In the genomic region with DNA sequence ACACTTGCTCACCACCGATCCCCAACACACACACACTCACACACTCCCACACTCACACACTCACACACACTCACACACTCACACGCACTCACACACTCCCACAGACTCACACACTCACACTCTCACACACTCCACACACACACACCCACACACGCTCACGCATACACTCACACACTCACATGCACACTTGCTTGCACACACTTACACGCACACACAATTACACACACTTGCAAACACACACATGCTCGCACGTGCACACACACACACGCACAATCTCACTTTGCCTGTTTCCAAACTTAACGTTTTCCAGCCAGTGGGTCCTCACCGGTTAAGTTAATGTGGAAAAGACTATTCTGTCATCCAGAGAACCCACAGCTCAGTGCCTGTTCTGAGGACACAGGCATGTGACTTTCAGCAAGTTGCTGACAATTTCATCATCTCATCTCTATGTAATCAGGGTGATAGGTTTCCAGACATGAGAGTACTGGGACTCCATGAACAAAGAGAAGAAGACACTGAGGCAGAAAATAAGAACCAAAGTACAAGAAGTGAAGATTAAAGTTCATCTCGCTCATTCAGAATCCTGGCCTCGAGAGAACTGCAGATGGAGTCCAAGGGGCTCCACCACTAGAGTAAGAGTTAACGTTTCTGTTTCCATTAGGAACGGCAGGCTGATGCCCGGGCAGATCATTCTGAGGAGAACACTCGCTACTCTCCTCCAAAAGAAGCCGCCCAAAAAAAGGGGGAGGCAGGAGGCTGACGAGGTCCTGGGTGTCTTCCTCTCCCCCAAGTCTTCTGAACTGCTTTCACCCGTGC, we compare ENCODE assay signal across 1 cellular context.
TF ChIP-seq lines count a peak whose summit lies in the region.

No MANE protein-coding gene starts in this region.

TF ChIP-seq in K562, 482 proteins besides CTCF, POLR2A, EP300 and RAD21 (continued from another document and continues in another):
- TF ChIP-seq, protein P1, sequence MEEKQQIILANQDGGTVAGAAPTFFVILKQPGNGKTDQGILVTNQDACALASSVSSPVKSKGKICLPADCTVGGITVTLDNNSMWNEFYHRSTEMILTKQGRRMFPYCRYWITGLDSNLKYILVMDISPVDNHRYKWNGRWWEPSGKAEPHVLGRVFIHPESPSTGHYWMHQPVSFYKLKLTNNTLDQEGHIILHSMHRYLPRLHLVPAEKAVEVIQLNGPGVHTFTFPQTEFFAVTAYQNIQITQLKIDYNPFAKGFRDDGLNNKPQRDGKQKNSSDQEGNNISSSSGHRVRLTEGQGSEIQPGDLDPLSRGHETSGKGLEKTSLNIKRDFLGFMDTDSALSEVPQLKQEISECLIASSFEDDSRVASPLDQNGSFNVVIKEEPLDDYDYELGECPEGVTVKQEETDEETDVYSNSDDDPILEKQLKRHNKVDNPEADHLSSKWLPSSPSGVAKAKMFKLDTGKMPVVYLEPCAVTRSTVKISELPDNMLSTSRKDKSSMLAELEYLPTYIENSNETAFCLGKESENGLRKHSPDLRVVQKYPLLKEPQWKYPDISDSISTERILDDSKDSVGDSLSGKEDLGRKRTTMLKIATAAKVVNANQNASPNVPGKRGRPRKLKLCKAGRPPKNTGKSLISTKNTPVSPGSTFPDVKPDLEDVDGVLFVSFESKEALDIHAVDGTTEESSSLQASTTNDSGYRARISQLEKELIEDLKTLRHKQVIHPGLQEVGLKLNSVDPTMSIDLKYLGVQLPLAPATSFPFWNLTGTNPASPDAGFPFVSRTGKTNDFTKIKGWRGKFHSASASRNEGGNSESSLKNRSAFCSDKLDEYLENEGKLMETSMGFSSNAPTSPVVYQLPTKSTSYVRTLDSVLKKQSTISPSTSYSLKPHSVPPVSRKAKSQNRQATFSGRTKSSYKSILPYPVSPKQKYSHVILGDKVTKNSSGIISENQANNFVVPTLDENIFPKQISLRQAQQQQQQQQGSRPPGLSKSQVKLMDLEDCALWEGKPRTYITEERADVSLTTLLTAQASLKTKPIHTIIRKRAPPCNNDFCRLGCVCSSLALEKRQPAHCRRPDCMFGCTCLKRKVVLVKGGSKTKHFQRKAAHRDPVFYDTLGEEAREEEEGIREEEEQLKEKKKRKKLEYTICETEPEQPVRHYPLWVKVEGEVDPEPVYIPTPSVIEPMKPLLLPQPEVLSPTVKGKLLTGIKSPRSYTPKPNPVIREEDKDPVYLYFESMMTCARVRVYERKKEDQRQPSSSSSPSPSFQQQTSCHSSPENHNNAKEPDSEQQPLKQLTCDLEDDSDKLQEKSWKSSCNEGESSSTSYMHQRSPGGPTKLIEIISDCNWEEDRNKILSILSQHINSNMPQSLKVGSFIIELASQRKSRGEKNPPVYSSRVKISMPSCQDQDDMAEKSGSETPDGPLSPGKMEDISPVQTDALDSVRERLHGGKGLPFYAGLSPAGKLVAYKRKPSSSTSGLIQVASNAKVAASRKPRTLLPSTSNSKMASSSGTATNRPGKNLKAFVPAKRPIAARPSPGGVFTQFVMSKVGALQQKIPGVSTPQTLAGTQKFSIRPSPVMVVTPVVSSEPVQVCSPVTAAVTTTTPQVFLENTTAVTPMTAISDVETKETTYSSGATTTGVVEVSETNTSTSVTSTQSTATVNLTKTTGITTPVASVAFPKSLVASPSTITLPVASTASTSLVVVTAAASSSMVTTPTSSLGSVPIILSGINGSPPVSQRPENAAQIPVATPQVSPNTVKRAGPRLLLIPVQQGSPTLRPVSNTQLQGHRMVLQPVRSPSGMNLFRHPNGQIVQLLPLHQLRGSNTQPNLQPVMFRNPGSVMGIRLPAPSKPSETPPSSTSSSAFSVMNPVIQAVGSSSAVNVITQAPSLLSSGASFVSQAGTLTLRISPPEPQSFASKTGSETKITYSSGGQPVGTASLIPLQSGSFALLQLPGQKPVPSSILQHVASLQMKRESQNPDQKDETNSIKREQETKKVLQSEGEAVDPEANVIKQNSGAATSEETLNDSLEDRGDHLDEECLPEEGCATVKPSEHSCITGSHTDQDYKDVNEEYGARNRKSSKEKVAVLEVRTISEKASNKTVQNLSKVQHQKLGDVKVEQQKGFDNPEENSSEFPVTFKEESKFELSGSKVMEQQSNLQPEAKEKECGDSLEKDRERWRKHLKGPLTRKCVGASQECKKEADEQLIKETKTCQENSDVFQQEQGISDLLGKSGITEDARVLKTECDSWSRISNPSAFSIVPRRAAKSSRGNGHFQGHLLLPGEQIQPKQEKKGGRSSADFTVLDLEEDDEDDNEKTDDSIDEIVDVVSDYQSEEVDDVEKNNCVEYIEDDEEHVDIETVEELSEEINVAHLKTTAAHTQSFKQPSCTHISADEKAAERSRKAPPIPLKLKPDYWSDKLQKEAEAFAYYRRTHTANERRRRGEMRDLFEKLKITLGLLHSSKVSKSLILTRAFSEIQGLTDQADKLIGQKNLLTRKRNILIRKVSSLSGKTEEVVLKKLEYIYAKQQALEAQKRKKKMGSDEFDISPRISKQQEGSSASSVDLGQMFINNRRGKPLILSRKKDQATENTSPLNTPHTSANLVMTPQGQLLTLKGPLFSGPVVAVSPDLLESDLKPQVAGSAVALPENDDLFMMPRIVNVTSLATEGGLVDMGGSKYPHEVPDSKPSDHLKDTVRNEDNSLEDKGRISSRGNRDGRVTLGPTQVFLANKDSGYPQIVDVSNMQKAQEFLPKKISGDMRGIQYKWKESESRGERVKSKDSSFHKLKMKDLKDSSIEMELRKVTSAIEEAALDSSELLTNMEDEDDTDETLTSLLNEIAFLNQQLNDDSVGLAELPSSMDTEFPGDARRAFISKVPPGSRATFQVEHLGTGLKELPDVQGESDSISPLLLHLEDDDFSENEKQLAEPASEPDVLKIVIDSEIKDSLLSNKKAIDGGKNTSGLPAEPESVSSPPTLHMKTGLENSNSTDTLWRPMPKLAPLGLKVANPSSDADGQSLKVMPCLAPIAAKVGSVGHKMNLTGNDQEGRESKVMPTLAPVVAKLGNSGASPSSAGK (IDR thresholded peaks at IDR 0.05), result peak; percentile 92
- TF ChIP-seq GABPA (tag; conservative IDR thresholded peaks at IDR 0.05; ENCODE audit: low read depth) (peak; percentile 18; the same call in 1 of the 2 replicates), TEAD4 (IDR thresholded peaks at IDR 0.05; ENCODE audit: low read length) (peak; percentile 12; the same call in 1 of the 2 replicates), TEAD4 (CRISPR knock-in tag; IDR thresholded peaks at IDR 0.05; ENCODE audit: borderline replicate concordance) (no peak), POLR2H (tag; IDR thresholded peaks at IDR 0.05; ENCODE audit: low read depth) (peak; percentile 65), ZNF175 (CRISPR knock-in tag; IDR thresholded peaks at IDR 0.05; ENCODE audit: low read depth) (peak; percentile 76; the same call in 1 of the 2 replicates), ZNF764 (CRISPR knock-in tag; IDR thresholded peaks at IDR 0.05; ENCODE audit: low read depth) (no peak), ZNF766 (CRISPR knock-in tag; conservative IDR thresholded peaks at IDR 0.05) (peak; percentile 77), DPF2 (IDR thresholded peaks at IDR 0.05) (no peak), HMG20B (CRISPR knock-in tag; IDR thresholded peaks at IDR 0.05) (peak; percentile 16; the same call in 1 of the 2 replicates), TSC22D4 (tag; IDR thresholded peaks at IDR 0.05) (0 out of 2 replicates have a peak, but pooled peaks have one; percentile 31), RB1 (IDR thresholded peaks at IDR 0.05; ENCODE audit: low read depth) (no peak), RNF2 (IDR thresholded peaks at IDR 0.05) (no peak), BCL6 (CRISPR knock-in tag; IDR thresholded peaks at IDR 0.05) (0 out of 2 replicates have a peak, but pooled peaks have one; percentile 15), SMAD4 (CRISPR knock-in tag; conservative IDR thresholded peaks at IDR 0.05) (peak; percentile 49; the same call in 1 of the 2 replicates), ZNF586 (CRISPR knock-in tag; conservative IDR thresholded peaks at IDR 0.05) (peak; percentile 84; the same call in 1 of the 2 replicates), ZNF41 (CRISPR knock-in tag; conservative IDR thresholded peaks at IDR 0.05) (peak; percentile 6; the same call in 1 of the 2 replicates), FOXA3 (CRISPR knock-in tag; conservative IDR thresholded peaks at IDR 0.05 in 1 of 2, IDR thresholded peaks at IDR 0.05 in 1 of 2) (0 out of 4 replicates have a peak, but pooled peaks of 1 of the 2 experiments have one; percentile 8), BACH1 (tag; IDR thresholded peaks at IDR 0.05) (peak; percentile 55; the same call in 1 of the 2 replicates), ZNF75A (CRISPR knock-in tag; IDR thresholded peaks at IDR 0.05) (peak; percentile 53; the same call in 1 of the 2 replicates)
- TF ChIP-seq, protein P2, sequence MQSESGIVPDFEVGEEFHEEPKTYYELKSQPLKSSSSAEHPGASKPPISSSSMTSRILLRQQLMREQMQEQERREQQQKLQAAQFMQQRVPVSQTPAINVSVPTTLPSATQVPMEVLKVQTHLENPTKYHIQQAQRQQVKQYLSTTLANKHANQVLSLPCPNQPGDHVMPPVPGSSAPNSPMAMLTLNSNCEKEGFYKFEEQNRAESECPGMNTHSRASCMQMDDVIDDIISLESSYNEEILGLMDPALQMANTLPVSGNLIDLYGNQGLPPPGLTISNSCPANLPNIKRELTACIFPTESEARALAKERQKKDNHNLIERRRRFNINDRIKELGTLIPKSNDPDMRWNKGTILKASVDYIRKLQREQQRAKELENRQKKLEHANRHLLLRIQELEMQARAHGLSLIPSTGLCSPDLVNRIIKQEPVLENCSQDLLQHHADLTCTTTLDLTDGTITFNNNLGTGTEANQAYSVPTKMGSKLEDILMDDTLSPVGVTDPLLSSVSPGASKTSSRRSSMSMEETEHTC (IDR thresholded peaks at IDR 0.05), result peak; percentile 21; the same call in 1 of the 2 replicates
- TF ChIP-seq, protein P3, sequence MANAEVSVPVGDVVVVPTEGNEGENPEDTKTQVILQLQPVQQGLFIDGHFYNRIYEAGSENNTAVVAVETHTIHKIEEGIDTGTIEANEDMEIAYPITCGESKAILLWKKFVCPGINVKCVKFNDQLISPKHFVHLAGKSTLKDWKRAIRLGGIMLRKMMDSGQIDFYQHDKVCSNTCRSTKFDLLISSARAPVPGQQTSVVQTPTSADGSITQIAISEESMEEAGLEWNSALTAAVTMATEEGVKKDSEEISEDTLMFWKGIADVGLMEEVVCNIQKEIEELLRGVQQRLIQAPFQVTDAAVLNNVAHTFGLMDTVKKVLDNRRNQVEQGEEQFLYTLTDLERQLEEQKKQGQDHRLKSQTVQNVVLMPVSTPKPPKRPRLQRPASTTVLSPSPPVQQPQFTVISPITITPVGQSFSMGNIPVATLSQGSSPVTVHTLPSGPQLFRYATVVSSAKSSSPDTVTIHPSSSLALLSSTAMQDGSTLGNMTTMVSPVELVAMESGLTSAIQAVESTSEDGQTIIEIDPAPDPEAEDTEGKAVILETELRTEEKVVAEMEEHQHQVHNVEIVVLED (CRISPR knock-in tag; IDR thresholded peaks at IDR 0.05), result peak; percentile 40; the same call in 1 of the 2 replicates
- TF ChIP-seq, protein P4, sequence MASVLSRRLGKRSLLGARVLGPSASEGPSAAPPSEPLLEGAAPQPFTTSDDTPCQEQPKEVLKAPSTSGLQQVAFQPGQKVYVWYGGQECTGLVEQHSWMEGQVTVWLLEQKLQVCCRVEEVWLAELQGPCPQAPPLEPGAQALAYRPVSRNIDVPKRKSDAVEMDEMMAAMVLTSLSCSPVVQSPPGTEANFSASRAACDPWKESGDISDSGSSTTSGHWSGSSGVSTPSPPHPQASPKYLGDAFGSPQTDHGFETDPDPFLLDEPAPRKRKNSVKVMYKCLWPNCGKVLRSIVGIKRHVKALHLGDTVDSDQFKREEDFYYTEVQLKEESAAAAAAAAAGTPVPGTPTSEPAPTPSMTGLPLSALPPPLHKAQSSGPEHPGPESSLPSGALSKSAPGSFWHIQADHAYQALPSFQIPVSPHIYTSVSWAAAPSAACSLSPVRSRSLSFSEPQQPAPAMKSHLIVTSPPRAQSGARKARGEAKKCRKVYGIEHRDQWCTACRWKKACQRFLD (CRISPR knock-in tag; IDR thresholded peaks at IDR 0.05), result peak; percentile 81
- TF ChIP-seq, protein P5, sequence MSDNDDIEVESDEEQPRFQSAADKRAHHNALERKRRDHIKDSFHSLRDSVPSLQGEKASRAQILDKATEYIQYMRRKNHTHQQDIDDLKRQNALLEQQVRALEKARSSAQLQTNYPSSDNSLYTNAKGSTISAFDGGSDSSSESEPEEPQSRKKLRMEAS (CRISPR knock-in tag; IDR thresholded peaks at IDR 0.05), result no peak
- TF ChIP-seq, protein P6, sequence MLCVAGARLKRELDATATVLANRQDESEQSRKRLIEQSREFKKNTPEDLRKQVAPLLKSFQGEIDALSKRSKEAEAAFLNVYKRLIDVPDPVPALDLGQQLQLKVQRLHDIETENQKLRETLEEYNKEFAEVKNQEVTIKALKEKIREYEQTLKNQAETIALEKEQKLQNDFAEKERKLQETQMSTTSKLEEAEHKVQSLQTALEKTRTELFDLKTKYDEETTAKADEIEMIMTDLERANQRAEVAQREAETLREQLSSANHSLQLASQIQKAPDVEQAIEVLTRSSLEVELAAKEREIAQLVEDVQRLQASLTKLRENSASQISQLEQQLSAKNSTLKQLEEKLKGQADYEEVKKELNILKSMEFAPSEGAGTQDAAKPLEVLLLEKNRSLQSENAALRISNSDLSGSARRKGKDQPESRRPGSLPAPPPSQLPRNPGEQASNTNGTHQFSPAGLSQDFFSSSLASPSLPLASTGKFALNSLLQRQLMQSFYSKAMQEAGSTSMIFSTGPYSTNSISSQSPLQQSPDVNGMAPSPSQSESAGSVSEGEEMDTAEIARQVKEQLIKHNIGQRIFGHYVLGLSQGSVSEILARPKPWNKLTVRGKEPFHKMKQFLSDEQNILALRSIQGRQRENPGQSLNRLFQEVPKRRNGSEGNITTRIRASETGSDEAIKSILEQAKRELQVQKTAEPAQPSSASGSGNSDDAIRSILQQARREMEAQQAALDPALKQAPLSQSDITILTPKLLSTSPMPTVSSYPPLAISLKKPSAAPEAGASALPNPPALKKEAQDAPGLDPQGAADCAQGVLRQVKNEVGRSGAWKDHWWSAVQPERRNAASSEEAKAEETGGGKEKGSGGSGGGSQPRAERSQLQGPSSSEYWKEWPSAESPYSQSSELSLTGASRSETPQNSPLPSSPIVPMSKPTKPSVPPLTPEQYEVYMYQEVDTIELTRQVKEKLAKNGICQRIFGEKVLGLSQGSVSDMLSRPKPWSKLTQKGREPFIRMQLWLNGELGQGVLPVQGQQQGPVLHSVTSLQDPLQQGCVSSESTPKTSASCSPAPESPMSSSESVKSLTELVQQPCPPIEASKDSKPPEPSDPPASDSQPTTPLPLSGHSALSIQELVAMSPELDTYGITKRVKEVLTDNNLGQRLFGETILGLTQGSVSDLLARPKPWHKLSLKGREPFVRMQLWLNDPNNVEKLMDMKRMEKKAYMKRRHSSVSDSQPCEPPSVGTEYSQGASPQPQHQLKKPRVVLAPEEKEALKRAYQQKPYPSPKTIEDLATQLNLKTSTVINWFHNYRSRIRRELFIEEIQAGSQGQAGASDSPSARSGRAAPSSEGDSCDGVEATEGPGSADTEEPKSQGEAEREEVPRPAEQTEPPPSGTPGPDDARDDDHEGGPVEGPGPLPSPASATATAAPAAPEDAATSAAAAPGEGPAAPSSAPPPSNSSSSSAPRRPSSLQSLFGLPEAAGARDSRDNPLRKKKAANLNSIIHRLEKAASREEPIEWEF (CRISPR knock-in tag; IDR thresholded peaks at IDR 0.05), result no peak
- TF ChIP-seq, protein P7, sequence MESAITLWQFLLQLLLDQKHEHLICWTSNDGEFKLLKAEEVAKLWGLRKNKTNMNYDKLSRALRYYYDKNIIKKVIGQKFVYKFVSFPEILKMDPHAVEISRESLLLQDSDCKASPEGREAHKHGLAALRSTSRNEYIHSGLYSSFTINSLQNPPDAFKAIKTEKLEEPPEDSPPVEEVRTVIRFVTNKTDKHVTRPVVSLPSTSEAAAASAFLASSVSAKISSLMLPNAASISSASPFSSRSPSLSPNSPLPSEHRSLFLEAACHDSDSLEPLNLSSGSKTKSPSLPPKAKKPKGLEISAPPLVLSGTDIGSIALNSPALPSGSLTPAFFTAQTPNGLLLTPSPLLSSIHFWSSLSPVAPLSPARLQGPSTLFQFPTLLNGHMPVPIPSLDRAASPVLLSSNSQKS (CRISPR knock-in tag; IDR thresholded peaks at IDR 0.05), result 0 out of 2 replicates have a peak, but pooled peaks have one; percentile 31
